8 cellular contexts compared by ENCODE assay signal in genomic region chr10:35336084-35336831, GRCh38. TPM values are rescaled to one million over a fixed set of nuclear protein-coding genes. Genes with fewer than 3 reads are reported as not detected.
A peak's percentile ranks its signal among the peaks of the same experiment; 100 is the strongest.
DNase-seq lines count a peak whose midpoint lies in the region; ATAC-seq and TF ChIP-seq lines count a peak whose summit lies in the region.

Gene CCNY (plus strand): TSS chr10:35336509. CDS start chr10:35337054, 545 bp downstream.

- in situ Hi-C loops in GM18951 (cut with MboI; ENCODE audit: low sequenced_read_pairs, unreplicated experiment): no loop called here

- peak within 1 kb of the TSS; percentile 84 for H3K4me3 ChIP-seq in epithelial cell of esophagus (ENCODE audit: low read length)

- DNase-seq in AG08396 (ENCODE audit: low spot score) (peak; percentile 90), NOMO-1 treated with dmso at 0.1 percent for 144 hours (lab: John Stamatoyannopoulos, UW; ENCODE audit: unreplicated experiment) (peak; percentile 32), activated T-cell treated with anti-CD3 and anti-CD28 coated beads for 1 hour (ENCODE audit: low read depth) (peak; percentile 77), epithelial cell of esophagus (ENCODE audit: low read depth) (peak; percentile 80), mucosa of gallbladder (ENCODE audit: low spot score) (peak; percentile 70)
- DNase-seq in stimulated activated CD8-positive, alpha-beta memory T cell treated with anti-CD3 and anti-CD28 coated beads, Interleukin-4, amount 100 ng/mL, for 24 hours (ENCODE audit: low read depth): peak; percentile 74

- TF ChIP-seq CTCF in epithelial cell of esophagus (IDR thresholded peaks at IDR 0.05; ENCODE audit: insufficient read depth, low read depth, low read length, missing control alignments): no peak

- peak; percentile 54 for ATAC-seq in HG03139 (IDR thresholded peaks at IDR 0.05; ENCODE audit: unreplicated experiment)

- peak; percentile 81 for TF ChIP-seq POLR2A in GM18951 (IDR thresholded peaks at IDR 0.05; ENCODE audit: extremely low read depth, insufficient read depth, insufficient read length)

RNA-seq across cellular contexts. Expression of gene CCNY, which starts in this region (rescaled TPM):
- 69.3 TPM for total RNA-seq in mucosa of gallbladder

Comparison
In these comparisons a context has a peak if more than half of its experiments do, and no peak if none do; other contexts are left out.
1. Peak in every context shown above with its lines: DNase-seq, ATAC-seq and H3K4me3 ChIP-seq.
2. DNase-seq: peak in every context shown above with its lines; median percentile 90 in AG08396; 80 in epithelial cell of esophagus; 77 in activated T-cell treated with anti-CD3 and anti-CD28 coated beads for 1 hour; 74 in stimulated activated CD8-positive, alpha-beta memory T cell treated with anti-CD3 and anti-CD28 coated beads, Interleukin-4, amount 100 ng/mL, for 24 hours; 70 in mucosa of gallbladder; 32 in NOMO-1 treated with dmso at 0.1 percent for 144 hours.